Comparison of ENCODE assay signal across 21 cellular contexts in genomic region chr2:221077799-221078198, GRCh38.
DNase-seq lines count a peak whose midpoint lies in the region; ATAC-seq, FAIRE-seq and TF ChIP-seq lines count a peak whose summit lies in the region.
"Had no signal": no experiment of that assay in that cellular context is flagged by ENCODE, and none has a peak within 500 bp of the region (broad histone marks: within the 10 kb centered on the region; RNA-seq: fewer than 3 reads in every experiment).

No MANE protein-coding gene starts in this region.

- no peak for TF ChIP-seq EP300 in A549 (IDR thresholded peaks at IDR 0.05)
- no peak for TF ChIP-seq EP300 in esophagus muscularis mucosa (IDR thresholded peaks at IDR 0.05)

- ATAC-seq in A549: no peak
- no peak for ATAC-seq in left colon
- ATAC-seq: CD8-positive, alpha-beta T cell had no signal

- H3K27ac ChIP-seq in A549 (no peak overlapping the region), HEK293 (ENCODE audit: extremely low read depth, low read depth, low read length) (no peak overlapping the region), esophagus muscularis mucosa (replicated peaks in 1 of 4) (no peak overlapping the region)
- H3K27ac ChIP-seq: BLaER1 treated with 17β-estradiol and CSF1 and Interleukin-3, amounts not matched to agents 10 nM and 100 nM; C4-2B had no signal

- intact Hi-C loops in esophagus muscularis mucosa (cut with DNase I): no loop called here
- intact Hi-C loops in left colon (cut with DNase I, micrococcal nuclease): no loop called here

- TF ChIP-seq POLR2A in A549 (IDR thresholded peaks at IDR 0.05; ENCODE audit: low read length) (no peak), esophagus muscularis mucosa (IDR thresholded peaks at IDR 0.05; ENCODE audit: low read depth) (no peak)

- no peak for TF ChIP-seq RAD21 in A549 (conservative IDR thresholded peaks at IDR 0.05 in 1 of 2, IDR thresholded peaks at IDR 0.05 in 1 of 2)

- FAIRE-seq in A549 (lab: Jason Lieb, UNC): no peak
- no peak for FAIRE-seq in HTR-8/SVneo (lab: Jason Lieb, UNC)
- FAIRE-seq: A204.1, D721Med, G401.6, GM12891, GM19239 had no signal

- no peaks in the 10 kb centered on the region for H3K36me3 ChIP-seq in HEK293 (ENCODE audit: control insufficient read depth in 2 of 2, insufficient read depth in 1 of 2, low read length in 2 of 2)
- H3K36me3 ChIP-seq in esophagus muscularis mucosa: no peaks in the 10 kb centered on the region
- H3K36me3 ChIP-seq: BLaER1 treated with 17β-estradiol and CSF1 and Interleukin-3, amounts not matched to agents 10 nM and 100 nM had no signal

- CTCF ChIA-PET in A549 (lab: Yijun Ruan, JAX) (no interaction called here), HEK293 (lab: Yijun Ruan, JAX) (no interaction called here)

- H3K27me3 ChIP-seq in esophagus muscularis mucosa: no peaks in the 10 kb centered on the region
- H3K27me3 ChIP-seq: BLaER1 treated with 17β-estradiol and CSF1 and Interleukin-3, amounts not matched to agents 10 nM and 100 nM had no signal

- no peak overlapping the region for H3K4me2 ChIP-seq in A549
- H3K4me2 ChIP-seq: BLaER1 treated with 17β-estradiol and CSF1 and Interleukin-3, amounts not matched to agents 10 nM and 100 nM had no signal

- H3K4me3 ChIP-seq in A549 (no peak overlapping the region), HEK293 (ENCODE audit: low read depth, low read length) (no peak overlapping the region), esophagus muscularis mucosa (no peak overlapping the region)
- H3K4me3 ChIP-seq: BLaER1 treated with 17β-estradiol and CSF1 and Interleukin-3, amounts not matched to agents 10 nM and 100 nM had no signal

- no peak for DNase-seq in A549 (ENCODE audit: low read depth in 1 of 2, low spot score in 1 of 2)
- DNase-seq in esophagus muscularis mucosa (ENCODE audit: extremely low spot score): peak; percentile 42
- DNase-seq in HTR-8/SVneo (ENCODE audit: insufficient read length, low spot score): no peak
- no peak for DNase-seq in left colon
- DNase-seq in NCI-H1417 treated with DMSO at 0.1 percent for 48 hours (lab: John Stamatoyannopoulos, UW): no peak
- DNase-seq: 8988T; AML-193; Caco-2; Calu3; CD4-positive, alpha-beta T cell; CD8-positive, alpha-beta T cell; DMS79 treated with DMSO at 0.1 percent for 48 hours; GF-D8 had no signal

- H3K4me1 ChIP-seq in A549: no peaks in the 10 kb centered on the region
- no peaks in the 10 kb centered on the region for H3K4me1 ChIP-seq in HEK293 (ENCODE audit: control insufficient read depth, insufficient read depth, low read length)
- H3K4me1 ChIP-seq in esophagus muscularis mucosa: peaks cover 0 to 4% (median 0%) of the 10 kb centered on the region in 4 donors
- H3K4me1 ChIP-seq: BLaER1 treated with 17β-estradiol and CSF1 and Interleukin-3, amounts not matched to agents 10 nM and 100 nM had no signal

- H3K9me3 ChIP-seq in A549 (no peaks in the 10 kb centered on the region), HEK293 (ENCODE audit: control insufficient read depth, insufficient read depth, low read depth, low read length) (no peaks in the 10 kb centered on the region; the same call in 1 of the 2 replicates), esophagus muscularis mucosa (no peaks in the 10 kb centered on the region)
- H3K9me3 ChIP-seq: Caco-2 had no signal

- 4% methylated on average over 3 of the region's 3 CpGs for WGBS in A549 (ENCODE audit: missing lambda C conversion rate)
- whole genome bisulfite sequencing in esophagus muscularis mucosa: 87% methylated on average over 3 of the region's 3 CpGs

- TF ChIP-seq CTCF in A549 (IDR thresholded peaks at IDR 0.05) (no peak), HEK293 (tag by site-specific recombination; IDR thresholded peaks at IDR 0.05) (no peak), esophagus muscularis mucosa (IDR thresholded peaks at IDR 0.05) (no peak)

- POLR2A ChIA-PET in A549 (lab: Yijun Ruan, JAX): no interaction called here
- POLR2A ChIA-PET in HEK293 (lab: Yijun Ruan, JAX): no interaction called here

TF ChIP-seq in A549, 52 proteins besides CTCF, POLR2A, EP300 and RAD21 (continues in another document):
- TF ChIP-seq HDAC2 (IDR thresholded peaks at IDR 0.05): no peak
- TF ChIP-seq CHD4 (IDR thresholded peaks at IDR 0.05; ENCODE audit: borderline replicate concordance): no peak
- no peak for TF ChIP-seq CBX8 (IDR thresholded peaks at IDR 0.05)
- TF ChIP-seq ATOH8 (CRISPR knock-in tag; IDR thresholded peaks at IDR 0.05; ENCODE audit: low read depth): no peak
- no peak for TF ChIP-seq REST (IDR thresholded peaks at IDR 0.05)

TF ChIP-seq in HEK293, 187 proteins besides CTCF, POLR2A, EP300 and RAD21:
- TF ChIP-seq FEZF1 (tag by site-specific recombination; IDR thresholded peaks at IDR 0.05): no peak
- TF ChIP-seq ZNF133 (tag by site-specific recombination; IDR thresholded peaks at IDR 0.05): peak; percentile 84
